Comparison of ENCODE assay signal across 9 cellular contexts in genomic region chr2:1742680-1743395, GRCh38. TPM values are rescaled to one million over a fixed set of nuclear protein-coding genes. Genes with fewer than 3 reads are reported as not detected.
DNase-seq lines count a peak whose midpoint lies in the region; ATAC-seq and TF ChIP-seq lines count a peak whose summit lies in the region.
"Had no signal": no experiment of that assay in that cellular context is flagged by ENCODE, and none has a peak within 500 bp of the region (broad histone marks: within the 10 kb centered on the region; RNA-seq: fewer than 3 reads in every experiment).

No MANE protein-coding gene starts in this region.

- WGBS in adrenal gland, 4 donors, result 2 to 5% (median 4%) methylated on average over 41 to 54 of the region's 54 CpGs
- WGBS in ovary, 3 donors, result 0 to 1% (median 0%) methylated on average over 54 of the region's 54 CpGs

- H3K9ac ChIP-seq in HUES6 (ENCODE audit: low read length), result peak overlapping the region; percentile 84

- peaks cover 33% of the 10 kb centered on the region for H3K4me1 ChIP-seq in HUES6 (ENCODE audit: control insufficient read depth, insufficient read depth, low read length)
- no peaks in the 10 kb centered on the region for H3K4me1 ChIP-seq in adrenal gland (replicated peaks in 1 of 2)
- H3K4me1 ChIP-seq in left ventricle myocardium inferior, result peaks cover 77% of the 10 kb centered on the region
- H3K4me1 ChIP-seq in ovary (ENCODE audit: insufficient read depth), result peaks cover 21% of the 10 kb centered on the region

- TF ChIP-seq POLR2A in adrenal gland (IDR thresholded peaks at IDR 0.05) (no peak), ovary (IDR thresholded peaks at IDR 0.05) (no peak)

- H3K27ac ChIP-seq in HUES6 (ENCODE audit: low read depth, low read length), result peak overlapping the region; percentile 92
- H3K27ac ChIP-seq in adrenal gland, result peak overlapping the region in 4 of 5 donors; percentile 32 to 90 (median 64)
- H3K27ac ChIP-seq in left ventricle myocardium inferior (replicated peaks), result peak overlapping the region; percentile 96
- peak overlapping the region; percentile 87 to 96 for H3K27ac ChIP-seq in ovary

- H3K36me3 ChIP-seq in HUES6 (ENCODE audit: control insufficient read depth, insufficient read depth, low read length), result no peaks in the 10 kb centered on the region; the same call in 1 of the 2 replicates
- no peaks in the 10 kb centered on the region for H3K36me3 ChIP-seq in adrenal gland (replicated peaks in 1 of 2)
- H3K36me3 ChIP-seq in left ventricle myocardium inferior, result no peaks in the 10 kb centered on the region
- H3K36me3 ChIP-seq in ovary, result no peaks in the 10 kb centered on the region

- no peaks in the 10 kb centered on the region for H3K9me3 ChIP-seq in HUES6 (ENCODE audit: control insufficient read depth, insufficient read depth, low read depth, low read length)
- no peaks in the 10 kb centered on the region for H3K9me3 ChIP-seq in adrenal gland (replicated peaks in 1 of 3)
- no peaks in the 10 kb centered on the region for H3K9me3 ChIP-seq in left ventricle myocardium inferior (replicated peaks)
- H3K9me3 ChIP-seq in ovary, result no peaks in the 10 kb centered on the region

- H3K4me3 ChIP-seq in HUES6 (ENCODE audit: low read depth, low read length) (peak overlapping the region; percentile 96), adrenal gland (peak overlapping the region in 1 of 4 donors; percentile 61), left ventricle myocardium inferior (peak overlapping the region; percentile 82), ovary (peak overlapping the region; percentile 85)
- H3K4me3 ChIP-seq: GM12878 had no signal

- peaks cover 30% of the 10 kb centered on the region for H3K27me3 ChIP-seq in HUES6 (ENCODE audit: control insufficient read depth, insufficient read depth, low read length)
- H3K27me3 ChIP-seq in adrenal gland, result no peaks in the 10 kb centered on the region
- H3K27me3 ChIP-seq in left ventricle myocardium inferior (ENCODE audit: low read depth), result peaks cover 50% of the 10 kb centered on the region
- H3K27me3 ChIP-seq in ovary, result no peaks in the 10 kb centered on the region

- ATAC-seq in HG03039 (IDR thresholded peaks at IDR 0.05; ENCODE audit: unreplicated experiment), result no peak
- ATAC-seq: GM12878 had no signal

- DNase-seq in ACHN (peak; percentile 94), adrenal gland (peak in 5 of 7 donors; percentile 25 to 72 (median 44)), left ventricle myocardium inferior (peak; percentile 79), ovary (peak; percentile 84 to 90 (median 87)), NAMALWA (ENCODE audit: low spot score) (no peak)
- no peak for DNase-seq in NK-92 treated with Interleukin-12 subunit alpha and Interleukin-12 subunit beta, amount 100 ng/mL, for 24 hours (lab: John Stamatoyannopoulos, UW)

- in situ Hi-C loops in ACHN (cut with HindIII; ENCODE audit: low pct_ligation_motif_present, low pct_unique_long_range_greater_than_20kb, low sequenced_read_pairs), result loop anchor here (25.0 kb wide), 1 partner anchor 156 kb away; no protein-coding TSS in a partner anchor

- intact Hi-C loops in adrenal gland (cut with DNase I) (loop anchor here in 1 of 2 donors (10.0 kb wide), 1 partner anchor 148 kb away; no protein-coding TSS in a partner anchor), left ventricle myocardium inferior (cut with micrococcal nuclease) (no loop called here), ovary (cut with DNase I) (loop anchor here (2.0 to 10.0 kb wide), 7 partner anchors 68 to 151 kb away; no protein-coding TSS in a partner anchor)

- no peak for TF ChIP-seq EP300 in ovary (IDR thresholded peaks at IDR 0.05)

- peak in 2 of 6 experiments; percentile 17 to 18 for TF ChIP-seq CTCF in adrenal gland (IDR thresholded peaks at IDR 0.05)
- peak; percentile 66 for TF ChIP-seq CTCF in left ventricle myocardium inferior (IDR thresholded peaks at IDR 0.05; ENCODE audit: borderline replicate concordance)
- peak in 2 of 3 donors; percentile 53 to 55 for TF ChIP-seq CTCF in ovary (IDR thresholded peaks at IDR 0.05)

RNA-seq across cellular contexts. Expression of gene PXDN, which starts 1.5 kb away (rescaled TPM):
- total RNA-seq in adrenal gland (10 to 100 TPM; 16.9 to 39.5 (median 28.6) TPM), left ventricle myocardium inferior (15.7 TPM), ovary (10 to 100 TPM; 36.0 to 73.3 (median 54.5) TPM)
- polyA plus RNA-seq in adrenal gland (10 to 100 TPM in 1 of 3 donors, 1 to 10 TPM in 2; 8.5 to 10.7 (median 9.2) TPM), ovary (100 to 1,000 TPM in 1 of 2 donors, 10 to 100 TPM in 1; 39.2 to 116 TPM)

Comparison
In these comparisons a context has a peak if more than half of its experiments do, and no peak if none do; other contexts are left out.
1. DNase-seq: peak in ACHN (single experiment), adrenal gland (5 of 7), left ventricle myocardium inferior (single experiment) and ovary (5 of 5); none in NAMALWA (single experiment) and NK-92 treated with Interleukin-12 subunit alpha and Interleukin-12 subunit beta, amount 100 ng/mL, for 24 hours (single experiment).
2. Peak in every context shown above with its lines, with median percentiles within 50 percentile points of each other: H3K27ac ChIP-seq.